In the genomic region with DNA sequence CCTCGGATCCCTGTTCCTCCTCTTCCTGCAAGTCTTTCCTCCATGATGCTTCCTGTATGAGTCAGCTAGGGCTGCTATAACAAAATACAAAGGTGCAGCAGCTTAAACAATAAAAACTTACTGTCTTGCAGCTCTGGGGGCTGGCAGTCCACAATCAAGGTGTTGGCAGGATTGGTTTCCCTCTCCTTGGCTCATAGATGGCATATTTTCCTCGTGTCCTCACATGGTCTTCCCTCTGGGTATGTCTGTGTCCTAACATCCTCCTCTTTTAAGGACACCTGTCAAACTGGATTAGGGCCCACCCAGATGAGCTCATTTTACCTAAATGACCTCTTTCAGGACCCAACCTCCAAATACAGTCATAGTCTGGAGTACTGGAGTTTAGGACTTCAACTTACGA, we compare ENCODE assay signal across 22 cellular contexts.
DNase-seq lines count a peak whose midpoint lies in the region; ATAC-seq, FAIRE-seq and TF ChIP-seq lines count a peak whose summit lies in the region.
"Had no signal": no experiment of that assay in that cellular context is flagged by ENCODE, and none has a peak within 500 bp of the region (broad histone marks: within the 10 kb centered on the region; RNA-seq: fewer than 3 reads in every experiment).

No MANE protein-coding gene starts in this region.

- no peaks in the 10 kb centered on the region for H3K36me3 ChIP-seq in breast epithelium
- H3K36me3 ChIP-seq in mammary epithelial cell (ENCODE audit: insufficient read depth, low read length) = no peaks in the 10 kb centered on the region
- no peaks in the 10 kb centered on the region for H3K36me3 ChIP-seq in bronchial epithelial cell (ENCODE audit: control insufficient read depth, insufficient read depth, low read length)
- no peaks in the 10 kb centered on the region for H3K36me3 ChIP-seq in esophagus squamous epithelium

- H3K4me3 ChIP-seq in breast epithelium (peak overlapping the region in 1 of 3 donors; percentile 3), mammary epithelial cell (replicated peaks in 1 of 3; ENCODE audit: insufficient read depth in 1 of 3, low read depth in 2 of 3, low read length in 3 of 3) (no peak overlapping the region), bronchial epithelial cell (ENCODE audit: low read depth, low read length) (no peak overlapping the region), esophagus squamous epithelium (no peak overlapping the region)

- CTCF ChIA-PET in mammary epithelial cell (lab: Charles Lee; ENCODE audit: low non-redundant PET) = no interaction called here

- no TSS peak for BruUV-seq in mammary epithelial cell (replicated peaks; lab: Mats Ljungman, UMichigan)

- no peak for FAIRE-seq in bronchial epithelial cell (lab: Jason Lieb, UNC)
- FAIRE-seq: GM12891 had no signal

- H2AFZ ChIP-seq in mammary epithelial cell (ENCODE audit: low read depth, low read length) = no peak overlapping the region

- no peak for TF ChIP-seq CTCF in breast epithelium (IDR thresholded peaks at IDR 0.05)
- TF ChIP-seq CTCF in mammary epithelial cell (conservative IDR thresholded peaks at IDR 0.05 in 1 of 2, IDR thresholded peaks at IDR 0.05 in 1 of 2; ENCODE audit: extremely low read depth in 1 of 2, insufficient read depth in 1 of 2, low read depth in 1 of 2, low read length in 2 of 2) = no peak
- TF ChIP-seq CTCF in bronchial epithelial cell (IDR thresholded peaks at IDR 0.05; ENCODE audit: insufficient read depth, low read length, severe bottlenecking) = no peak
- no peak for TF ChIP-seq CTCF in esophagus squamous epithelium (IDR thresholded peaks at IDR 0.05)

- no peak overlapping the region for H3K9ac ChIP-seq in mammary epithelial cell (ENCODE audit: insufficient read depth, low read length)

- TF ChIP-seq POLR2A in breast epithelium (IDR thresholded peaks at IDR 0.05) = no peak
- no peak for TF ChIP-seq POLR2A in esophagus squamous epithelium (IDR thresholded peaks at IDR 0.05)

- H3K27me3 ChIP-seq in breast epithelium = no peaks in the 10 kb centered on the region
- H3K27me3 ChIP-seq in mammary epithelial cell (ENCODE audit: insufficient read depth, low read length) = no peaks in the 10 kb centered on the region
- no peaks in the 10 kb centered on the region for H3K27me3 ChIP-seq in bronchial epithelial cell (ENCODE audit: control insufficient read depth, insufficient read depth, low read length)
- no peaks in the 10 kb centered on the region for H3K27me3 ChIP-seq in esophagus squamous epithelium

- intact Hi-C loops in breast epithelium (cut with DNase I; ENCODE audit: low total_unique reads) (no loop called here), mammary epithelial cell (cut with micrococcal nuclease) (loop anchor here (10.0 kb wide), 1 partner anchor 96 kb away; no protein-coding TSS in a partner anchor), esophagus squamous epithelium (cut with DNase I) (no loop called here)

- dilution Hi-C loops in mammary epithelial cell (cut with HindIII; ENCODE audit: low sequenced_read_pairs) = loop anchor here (5.0 kb wide), 1 partner anchor 56 kb away; no protein-coding TSS in a partner anchor

- no peaks in the 10 kb centered on the region for H3K9me3 ChIP-seq in breast epithelium
- H3K9me3 ChIP-seq in mammary epithelial cell (replicated peaks; ENCODE audit: insufficient read depth, low read length) = peaks cover 7% of the 10 kb centered on the region
- H3K9me3 ChIP-seq in esophagus squamous epithelium = no peaks in the 10 kb centered on the region

- in situ Hi-C loops in mammary epithelial cell (cut with MboI; ENCODE audit: low sequenced_read_pairs in 2 of 2) = no loop called here

- 2% methylated on average over 3 of the region's 3 CpGs for WGBS in mammary epithelial cell (ENCODE audit: low coverage, missing lambda C conversion rate)
- 19 to 20% methylated on average over 3 of the region's 3 CpGs for WGBS in esophagus squamous epithelium, 2 donors

- no peaks in the 10 kb centered on the region for H3K4me1 ChIP-seq in breast epithelium
- H3K4me1 ChIP-seq in mammary epithelial cell (ENCODE audit: insufficient read depth, low read length) = no peaks in the 10 kb centered on the region
- peaks cover 0 to 16% (median 6%) of the 10 kb centered on the region in 3 donors for H3K4me1 ChIP-seq in esophagus squamous epithelium

- peak overlapping the region; percentile 5 to 43 for H3K27ac ChIP-seq in breast epithelium
- H3K27ac ChIP-seq in mammary epithelial cell (ENCODE audit: insufficient read depth, low read depth, low read length) = no peak overlapping the region
- peak overlapping the region; percentile 0 to 63 (median 26) for H3K27ac ChIP-seq in esophagus squamous epithelium
- H3K27ac ChIP-seq: C4-2B had no signal

- no peaks in the 10 kb centered on the region for H4K20me1 ChIP-seq in mammary epithelial cell (ENCODE audit: insufficient read depth, low read length)

- H3K79me2 ChIP-seq in mammary epithelial cell (ENCODE audit: insufficient read depth, low read length) = no peaks in the 10 kb centered on the region

- H3K4me2 ChIP-seq in mammary epithelial cell (ENCODE audit: insufficient read depth, low read depth, low read length) = no peak overlapping the region

- DNase-seq in breast epithelium (ENCODE audit: low spot score in 2 of 2) = no peak
- no peak for DNase-seq in mammary epithelial cell
- DNase-seq in bronchial epithelial cell (ENCODE audit: low read depth) = peak; percentile 42
- DNase-seq in esophagus squamous epithelium (lab: John Stamatoyannopoulos, UW) = no peak
- no peak for DNase-seq in RPMI8226
- no peak for DNase-seq in kidney tubule cell (ENCODE audit: low spot score)
- DNase-seq: Calu3; CD8-positive, alpha-beta memory T cell; DMS153; Karpas-422; MV-4-11; NCI-H1105 treated with DMSO at 0.1 percent for 48 hours; NCI-H2029 treated with DMSO at 0.1 percent for 48 hours; NCI-H226; NCI-H510A treated with DMSO at 0.1 percent for 48 hours; NCI-H748 treated with DMSO at 0.1 percent for 48 hours had no signal

- ATAC-seq in HG03196 (IDR thresholded peaks at IDR 0.05; ENCODE audit: unreplicated experiment) (no peak), GM21447 (IDR thresholded peaks at IDR 0.05; ENCODE audit: unreplicated experiment) (no peak)
- ATAC-seq: Panc1, Right ventricle myocardium inferior had no signal
